Comparison of ENCODE assay signal across 1 cellular context in genomic region chr1:231162970-231163830, GRCh38.
A peak's percentile ranks its signal among the peaks of the same experiment; 100 is the strongest.
TF ChIP-seq lines count a peak whose summit lies in the region.

No MANE protein-coding gene starts in this region.

TF ChIP-seq in K562, 482 proteins besides CTCF, POLR2A, EP300 and RAD21:
- TF ChIP-seq NFXL1 (CRISPR knock-in tag; IDR thresholded peaks at IDR 0.05) (no peak), ZNF561 (CRISPR knock-in tag; conservative IDR thresholded peaks at IDR 0.05) (no peak), ZNF75A (CRISPR knock-in tag; IDR thresholded peaks at IDR 0.05) (no peak), EGR1 (conservative IDR thresholded peaks at IDR 0.05) (no peak), SIN3B (IDR thresholded peaks at IDR 0.05; ENCODE audit: low read depth) (no peak), SNRNP70 (optimal IDR thresholded peaks at IDR 0.05; ENCODE audit: low read depth, low read length) (no peak), ZBTB33 (CRISPR knock-in tag; IDR thresholded peaks at IDR 0.05) (peak; percentile 92), PML (IDR thresholded peaks at IDR 0.05; ENCODE audit: low read length) (no peak), ARID3A (IDR thresholded peaks at IDR 0.05; ENCODE audit: borderline replicate concordance, low read depth, low read length) (no peak), CEBPB (tag; IDR thresholded peaks at IDR 0.05) (no peak), DLX4 (CRISPR knock-in tag; IDR thresholded peaks at IDR 0.05) (no peak), KLF6 (CRISPR knock-in tag; IDR thresholded peaks at IDR 0.05; ENCODE audit: borderline replicate concordance) (no peak), ILF3 (IDR thresholded peaks at IDR 0.05; ENCODE audit: borderline replicate concordance) (no peak), E2F4 (CRISPR knock-in tag; IDR thresholded peaks at IDR 0.05; ENCODE audit: low read depth) (no peak), ZNF512 (tag; IDR thresholded peaks at IDR 0.05) (no peak), RREB1 (CRISPR knock-in tag; IDR thresholded peaks at IDR 0.05) (0 out of 2 replicates have a peak, but pooled peaks have one; percentile 23), TCF15 (CRISPR knock-in tag; IDR thresholded peaks at IDR 0.05) (no peak), FOXP1 (CRISPR knock-in tag; IDR thresholded peaks at IDR 0.05) (no peak), ELF4 (CRISPR knock-in tag; IDR thresholded peaks at IDR 0.05) (no peak), SMAD1 (IDR thresholded peaks at IDR 0.05; ENCODE audit: low read depth, low read length, partially characterized antibody) (no peak), THRAP3 (IDR thresholded peaks at IDR 0.05; ENCODE audit: borderline replicate concordance) (no peak), ZNF431 (CRISPR knock-in tag; IDR thresholded peaks at IDR 0.05) (no peak), ZBTB1 (CRISPR knock-in tag; IDR thresholded peaks at IDR 0.05; ENCODE audit: borderline replicate concordance, low read depth) (0 out of 2 replicates have a peak, but pooled peaks have one; percentile 23), MAX (CRISPR knock-in tag; IDR thresholded peaks at IDR 0.05) (no peak), HNRNPL (IDR thresholded peaks at IDR 0.05; ENCODE audit: low read depth, low read length) (0 out of 2 replicates have a peak, but pooled peaks have one; percentile 9), DEAF1 (CRISPR knock-in tag; IDR thresholded peaks at IDR 0.05) (no peak), PREB (CRISPR knock-in tag; IDR thresholded peaks at IDR 0.05) (no peak), IRF2 (CRISPR knock-in tag; IDR thresholded peaks at IDR 0.05) (no peak), SIX5 (IDR thresholded peaks at IDR 0.05; ENCODE audit: borderline replicate concordance in 1 of 2, insufficient read depth in 1 of 2, low read depth in 1 of 2, low read length in 2 of 2) (no peak), THRB (CRISPR knock-in tag; conservative IDR thresholded peaks at IDR 0.05) (no peak), ARID3B (CRISPR knock-in tag; IDR thresholded peaks at IDR 0.05; ENCODE audit: borderline replicate concordance) (0 out of 2 replicates have a peak, but pooled peaks have one; percentile 39), U2AF1 (optimal IDR thresholded peaks at IDR 0.05; ENCODE audit: low read depth, low read length) (no peak), SUPT5H (IDR thresholded peaks at IDR 0.05) (no peak), POLR2G (IDR thresholded peaks at IDR 0.05; ENCODE audit: low read depth, low read length) (no peak), ATF6 (CRISPR knock-in tag; IDR thresholded peaks at IDR 0.05) (no peak), JUN (IDR thresholded peaks at IDR 0.05; ENCODE audit: borderline replicate concordance, low read depth, low read length) (no peak), JUN (CRISPR knock-in tag; IDR thresholded peaks at IDR 0.05; ENCODE audit: borderline replicate concordance) (no peak)
